Comparison of ENCODE assay signal across 9 cellular contexts in genomic region chr7:117157121-117157870, GRCh38.
DNase-seq lines count a peak whose midpoint lies in the region; ATAC-seq and TF ChIP-seq lines count a peak whose summit lies in the region.
"Had no signal": no experiment of that assay in that cellular context is flagged by ENCODE, and none has a peak within 500 bp of the region (broad histone marks: within the 10 kb centered on the region; RNA-seq: fewer than 3 reads in every experiment).

No MANE protein-coding gene starts in this region.

- peaks cover 3% of the 10 kb centered on the region for H3K4me1 ChIP-seq in RWPE2 (ENCODE audit: insufficient read depth, poor library complexity, severe bottlenecking)
- H3K4me1 ChIP-seq in transverse colon = peaks cover 0 to 8% (median 7%) of the 10 kb centered on the region in 4 donors

- no peak for TF ChIP-seq POLR2A in transverse colon (IDR thresholded peaks at IDR 0.05)

- TF ChIP-seq CTCF in RWPE2 (IDR thresholded peaks at IDR 0.05; ENCODE audit: poor library complexity, severe bottlenecking) (peak; percentile 32), fibroblast of the aortic adventitia (IDR thresholded peaks at IDR 0.05; ENCODE audit: insufficient read depth, low read length) (peak; percentile 48), transverse colon (IDR thresholded peaks at IDR 0.05) (no peak)

- no peak overlapping the region for H3K27ac ChIP-seq in RWPE2 (ENCODE audit: poor library complexity, severe bottlenecking)
- H3K27ac ChIP-seq in transverse colon = no peak overlapping the region

- no peaks in the 10 kb centered on the region for H3K36me3 ChIP-seq in RWPE2 (ENCODE audit: low read depth)
- H3K36me3 ChIP-seq in transverse colon = no peaks in the 10 kb centered on the region

- H3K27me3 ChIP-seq in RWPE2 (ENCODE audit: insufficient read depth, poor library complexity, severe bottlenecking) = no peaks in the 10 kb centered on the region
- H3K27me3 ChIP-seq in transverse colon = no peaks in the 10 kb centered on the region

- H3K9me3 ChIP-seq in RWPE2 (ENCODE audit: severe bottlenecking) = no peaks in the 10 kb centered on the region
- H3K9me3 ChIP-seq in transverse colon = no peaks in the 10 kb centered on the region

- DNase-seq in G401 (ENCODE audit: low spot score) (peak; percentile 93), RWPE2 (ENCODE audit: low spot score) (no peak), fibroblast of the aortic adventitia (ENCODE audit: low read depth) (peak; percentile 99), posterior cingulate gyrus (peak in 9 of 10 donors; percentile 34 to 93 (median 56)), transverse colon (no peak), NCI-H510A treated with DMSO at 0.1 percent for 48 hours (lab: John Stamatoyannopoulos, UW) (no peak), NCI-H1048 (lab: John Stamatoyannopoulos, UW) (no peak)
- DNase-seq: NCI-H1417 had no signal

- TF ChIP-seq EP300 in transverse colon (IDR thresholded peaks at IDR 0.05; ENCODE audit: low read depth) = no peak

- H3K4me3 ChIP-seq in RWPE2 (ENCODE audit: severe bottlenecking) (no peak overlapping the region), fibroblast of the aortic adventitia (ENCODE audit: low read depth, low read length) (no peak overlapping the region), transverse colon (no peak overlapping the region)

- in situ Hi-C loops in G401 (cut with HindIII; ENCODE audit: low sequenced_read_pairs) = no loop called here
- in situ Hi-C loops in transverse colon (cut with MboI; ENCODE audit: low pct_ligation_motif_present in 1 of 4, low pct_unique_long_range_greater_than_20kb in 1 of 4, low sequenced_read_pairs in 3 of 4) = no loop called here

- WGBS in transverse colon (ENCODE audit: low coverage in 1 of 2), 2 donors = 68 to 72% methylated on average over 3 to 4 of the region's 4 CpGs

- intact Hi-C loops in posterior cingulate gyrus (cut with DNase I) = no loop called here
- intact Hi-C loops in transverse colon (cut with DNase I; ENCODE audit: low total_unique reads) = no loop called here

- ATAC-seq in RWPE2 (ENCODE audit: low read depth) (peak; percentile 46; the same call in 1 of the 3 replicates), HG03108 (IDR thresholded peaks at IDR 0.05; ENCODE audit: unreplicated experiment) (no peak)

Comparison
In these comparisons a context has a peak if more than half of its experiments do, and no peak if none do; other contexts are left out.
1. DNase-seq: peak in G401 (single experiment), fibroblast of the aortic adventitia (single experiment) and posterior cingulate gyrus (9 of 10); none in RWPE2 (single experiment), transverse colon (single experiment), NCI-H510A treated with DMSO at 0.1 percent for 48 hours (single experiment) and NCI-H1048 (single experiment).
2. CTCF ChIP-seq: peak in RWPE2 (single experiment) and fibroblast of the aortic adventitia (single experiment); none in transverse colon (0 of 5).